Comparison of ENCODE assay signal across 28 cellular contexts in the genomic region with DNA sequence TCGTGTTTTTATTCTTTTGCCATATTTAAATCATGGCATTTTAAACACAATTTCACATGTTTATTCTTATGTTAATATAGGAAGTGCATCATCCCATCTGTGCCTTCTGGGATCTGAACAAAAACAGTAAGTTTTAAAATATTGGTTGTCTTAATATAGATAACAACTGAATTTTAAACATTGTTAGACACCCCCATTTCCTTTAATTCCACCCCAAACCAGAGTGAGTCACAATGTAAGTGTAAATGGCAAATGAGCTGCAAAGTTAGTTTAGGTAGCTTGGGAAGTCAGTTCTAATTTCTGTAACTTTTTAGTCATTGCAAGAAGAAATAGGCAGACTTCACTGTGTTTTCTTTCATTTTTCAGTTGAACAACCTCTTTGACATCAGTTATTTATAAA.
"Had no signal": no experiment of that assay in that cellular context is flagged by ENCODE, and none has a peak within 500 bp of the region (broad histone marks: within the 10 kb centered on the region; RNA-seq: fewer than 3 reads in every experiment).

No MANE protein-coding gene starts in this region.

- H3K4me2 ChIP-seq: PC-9 had no signal

- DNase-seq: activated CD4-positive, alpha-beta memory T cell treated with anti-CD3 and anti-CD28 coated beads, Interleukin-2, amount 10 ng/mL, durations not matched to agents 7 days and 5 days; activated CD4-positive, alpha-beta T cell treated with anti-CD3 and anti-CD28 coated beads for 4 hours; activated CD8-positive, alpha-beta memory T cell treated with anti-CD3 and anti-CD28 coated beads for 24 hours; activated effector memory CD4-positive, alpha-beta T cell treated with anti-CD3 and anti-CD28 coated beads, Interleukin-2, amount 50 U/mL, for 16 hours; activated naive CD4-positive, alpha-beta T cell; activated naive CD4-positive, alpha-beta T cell treated with anti-CD3 and anti-CD28 coated beads, Interleukin-2, amount 50 U/mL, for 16 hours; activated naive CD8-positive, alpha-beta T cell treated with anti-CD3 and anti-CD28 coated beads for 36 hours; activated T-cell treated with anti-CD3 and anti-CD28 coated beads, Interleukin-2, amount 50 U/mL, for 48 hours; amniotic stem cell; aorta; colonic mucosa; Kasumi-1; KG1; MG63; NCI-H1048; NCI-H1105 treated with DMSO at 0.1 percent for 48 hours; NCI-H1436 treated with DMSO at 0.1 percent for 48 hours; NCI-H1694 treated with DMSO at 0.1 percent for 48 hours; NCI-H2029; NCI-H345; NCI-H524 treated with DMSO at 0.1 percent for 48 hours; NK-92 treated with Interleukin-12 subunit alpha and Interleukin-12 subunit beta, amount 100 ng/mL, for 24 hours; PC-9; Right ventricle myocardium superior had no signal

- H3K4me3 ChIP-seq: cardiac muscle cell, colonic mucosa, MG63, PC-9 had no signal

- H3K4me1 Mint-ChIP-seq: central memory CD8-positive, alpha-beta T cell had no signal

- H3K9me3 ChIP-seq: colonic mucosa, MG63 had no signal

- H3K27ac ChIP-seq: cardiac muscle cell, colonic mucosa, PC-9 had no signal

- H3K27ac Mint-ChIP-seq: activated CD4-positive, alpha-beta memory T cell treated with anti-CD3 and anti-CD28 coated beads, Interleukin-2, amount 10 ng/mL, durations not matched to agents 7 days and 5 days; activated naive CD8-positive, alpha-beta T cell treated with anti-CD3 and anti-CD28 coated beads for 36 hours; T-helper 1 cell treated with Interleukin-12 subunit alpha and Interleukin-12 subunit beta and Interleukin-4 antibody, amounts not matched to agents 30 μg/mL and 1 μg/mL, for 36 hours; T-helper 2 cell treated with Interferon-gamma antibody and Interleukin-4, amounts not matched to agents 5 μg/mL and 100 μg/mL, for 36 hours had no signal

- H3K9me3 Mint-ChIP-seq: activated CD4-positive, alpha-beta memory T cell treated with anti-CD3 and anti-CD28 coated beads, Interleukin-2, amount 10 ng/mL, durations not matched to agents 7 days and 5 days; activated naive CD8-positive, alpha-beta T cell treated with anti-CD3 and anti-CD28 coated beads for 36 hours; central memory CD8-positive, alpha-beta T cell; T-helper 1 cell treated with Interleukin-12 subunit alpha and Interleukin-12 subunit beta and Interleukin-4 antibody, amounts not matched to agents 30 μg/mL and 1 μg/mL, for 36 hours; T-helper 2 cell treated with Interferon-gamma antibody and Interleukin-4, amounts not matched to agents 5 μg/mL and 100 μg/mL, for 36 hours had no signal

- H3K36me3 ChIP-seq: cardiac muscle cell, colonic mucosa, MG63 had no signal

- H2AFZ ChIP-seq: PC-9 had no signal

- H3K27me3 Mint-ChIP-seq: activated naive CD8-positive, alpha-beta T cell treated with anti-CD3 and anti-CD28 coated beads for 36 hours; central memory CD8-positive, alpha-beta T cell had no signal

- H3K27me3 ChIP-seq: cardiac muscle cell, colonic mucosa, MG63 had no signal

- H3K4me1 ChIP-seq: colonic mucosa had no signal

- H3K4me3 Mint-ChIP-seq: activated CD4-positive, alpha-beta memory T cell treated with anti-CD3 and anti-CD28 coated beads, Interleukin-2, amount 10 ng/mL, durations not matched to agents 7 days and 5 days; activated naive CD8-positive, alpha-beta T cell treated with anti-CD3 and anti-CD28 coated beads for 36 hours; central memory CD8-positive, alpha-beta T cell; T-helper 1 cell treated with Interleukin-12 subunit alpha and Interleukin-12 subunit beta and Interleukin-4 antibody, amounts not matched to agents 30 μg/mL and 1 μg/mL, for 36 hours; T-helper 2 cell treated with Interferon-gamma antibody and Interleukin-4, amounts not matched to agents 5 μg/mL and 100 μg/mL, for 36 hours had no signal

- H3K36me3 Mint-ChIP-seq: activated naive CD8-positive, alpha-beta T cell treated with anti-CD3 and anti-CD28 coated beads for 36 hours had no signal
